Comparison of ENCODE assay signal across 17 cellular contexts in genomic region chr10:117003336-117003735, GRCh38. TPM values are rescaled to one million over a fixed set of nuclear protein-coding genes. Genes with fewer than 3 reads are reported as not detected.
A peak's percentile ranks its signal among the peaks of the same experiment; 100 is the strongest.
DNase-seq lines count a peak whose midpoint lies in the region; ATAC-seq and TF ChIP-seq lines count a peak whose summit lies in the region.
"Had no signal": no experiment of that assay in that cellular context is flagged by ENCODE, and none has a peak within 500 bp of the region (broad histone marks: within the 10 kb centered on the region; RNA-seq: fewer than 3 reads in every experiment).

No MANE protein-coding gene starts in this region.

- H3K18ac ChIP-seq in H9 (ENCODE audit: insufficient read length, low read depth, low read length), result no peak overlapping the region

- peaks cover 4% of the 10 kb centered on the region for H3K23me2 ChIP-seq in H9 (ENCODE audit: insufficient read length, low read depth, low read length, poor library complexity, severe bottlenecking)

- no peak overlapping the region for H2BK12ac ChIP-seq in H9 (ENCODE audit: insufficient read length, low read depth, low read length)

- no peak overlapping the region for H2AFZ ChIP-seq in H9 (ENCODE audit: low read length)

- no peak overlapping the region for H3K4ac ChIP-seq in H9 (ENCODE audit: low read depth, low read length)

- TF ChIP-seq POLR2A in erythroblast (IDR thresholded peaks at IDR 0.05; ENCODE audit: low read length), result no peak

- no peaks in the 10 kb centered on the region; the same call in 1 of the 2 replicates for H3K27me3 ChIP-seq in H9 (ENCODE audit: insufficient read depth, low read length)
- H3K27me3 ChIP-seq: body of pancreas, sigmoid colon, thyroid gland had no signal

- 0 out of 7 replicates have a peak, but pooled peaks cover 0 to 3% (median 0%) of the 10 kb centered on the region in 3 experiments for H3K36me3 Mint-ChIP-seq in H9 (ENCODE audit: insufficient read depth in 1 of 3, low read depth in 3 of 3)
- H3K36me3 Mint-ChIP-seq in T-cell, result no peaks in the 10 kb centered on the region
- H3K36me3 Mint-ChIP-seq in neural crest cell (ENCODE audit: low read depth), result no peaks in the 10 kb centered on the region
- no peaks in the 10 kb centered on the region for H3K36me3 Mint-ChIP-seq in activated T-helper 2 cell treated with anti-CD3 and anti-CD28 coated beads, Interferon-gamma antibody, Interleukin-2, Interleukin-4, amounts not matched to agents 10 μg/mL and 5 μg/mL and 100 μg/mL, durations not matched to agents 14 hours and 24 hours and 36 hours (ENCODE audit: low read depth)

- H3K79me2 ChIP-seq in H9 (ENCODE audit: insufficient read depth, low read length), result no peaks in the 10 kb centered on the region

- DNase-seq in H9 (no peak), T-cell (no peak), glomerular visceral epithelial cell (ENCODE audit: extremely low spot score) (peak; percentile 28), neural crest cell (ENCODE audit: low read depth, low spot score) (no peak), erythroblast (lab: John Stamatoyannopoulos, UW) (no peak), NCI-H2081 (lab: John Stamatoyannopoulos, UW) (no peak)
- DNase-seq in activated T-helper 2 cell treated with anti-CD3 and anti-CD28 coated beads, Interferon-gamma antibody, Interleukin-2, Interleukin-4, amounts not matched to agents 10 μg/mL and 5 μg/mL and 100 μg/mL, durations not matched to agents 14 hours and 24 hours and 36 hours (ENCODE audit: low spot score), result no peak
- DNase-seq: activated CD8-positive, alpha-beta memory T cell treated with anti-CD3 and anti-CD28 coated beads for 24 hours; activated effector memory CD4-positive, alpha-beta T cell treated with anti-CD3 and anti-CD28 coated beads, Interleukin-2, amount 50 U/mL, for 16 hours; effector CD4-positive, alpha-beta T cell; NCI-H187 treated with DMSO at 0.1 percent for 48 hours; NCI-H524; sigmoid colon; stimulated activated CD4-positive, alpha-beta T cell treated with anti-CD3 and anti-CD28 coated beads, Interleukin-2, amount 100 ng/mL, for 24 hours; thyroid gland had no signal

- no peak overlapping the region for H3K4me2 ChIP-seq in H9 (ENCODE audit: insufficient read depth, insufficient read length, low read length)

- no peak overlapping the region for H3K14ac ChIP-seq in H9 (ENCODE audit: insufficient read depth, low read length)

- no peak overlapping the region for H4K8ac ChIP-seq in H9 (replicated peaks; ENCODE audit: insufficient read length, low read depth, low read length)

- H4K20me1 ChIP-seq in H9 (ENCODE audit: control insufficient read depth, insufficient read depth, insufficient read length), result no peaks in the 10 kb centered on the region

- H3K27ac ChIP-seq in H9 (ENCODE audit: insufficient read length, low read depth, low read length), result no peak overlapping the region
- H3K27ac ChIP-seq: sigmoid colon, thyroid gland had no signal

- H3K56ac ChIP-seq in H9 (ENCODE audit: insufficient read length, low read depth, low read length), result no peak overlapping the region

- no peak overlapping the region for H2BK120ac ChIP-seq in H9 (ENCODE audit: low read depth, low read length, poor library complexity, severe bottlenecking)

- POLR2A ChIA-PET in T-cell (lab: Charles Lee), result no interaction called here

- no peaks in the 10 kb centered on the region for H3K9me3 ChIP-seq in H9 (ENCODE audit: control insufficient read depth, low read depth, low read length)
- H3K9me3 ChIP-seq: body of pancreas, sigmoid colon, thyroid gland had no signal

- H3K4me3 Mint-ChIP-seq in H9 (peak overlapping the region; percentile 48 to 59), T-cell (peak overlapping the region in 2 of 3 donors; percentile 34 to 49), neural crest cell (peak overlapping the region; percentile 84)
- H3K4me3 Mint-ChIP-seq in activated T-helper 2 cell treated with anti-CD3 and anti-CD28 coated beads, Interferon-gamma antibody, Interleukin-2, Interleukin-4, amounts not matched to agents 10 μg/mL and 5 μg/mL and 100 μg/mL, durations not matched to agents 14 hours and 24 hours and 36 hours (ENCODE audit: low read depth), result no peak overlapping the region

- no peak for TF ChIP-seq CTCF in H9 (conservative IDR thresholded peaks at IDR 0.05)
- no peak for TF ChIP-seq CTCF in neural crest cell (conservative IDR thresholded peaks at IDR 0.05)

- CTCF ChIA-PET in T-cell (lab: Charles Lee), result no interaction called here

- H4K91ac ChIP-seq in H9 (ENCODE audit: insufficient read length, low read depth, low read length), result no peak overlapping the region

- ATAC-seq in T-cell (replicated peaks in 1 of 4), result no peak
- no peak for ATAC-seq in GM18502 (IDR thresholded peaks at IDR 0.05; ENCODE audit: poor library complexity, unreplicated experiment)
- ATAC-seq: body of pancreas had no signal

- H2AK5ac ChIP-seq in H9 (ENCODE audit: insufficient read length, low read length), result no peak overlapping the region

- peaks cover 17 to 28% of the 10 kb centered on the region in 2 experiments for H3K4me1 Mint-ChIP-seq in H9
- peaks cover 5 to 10% (median 6%) of the 10 kb centered on the region in 3 donors for H3K4me1 Mint-ChIP-seq in T-cell
- peaks cover 13% of the 10 kb centered on the region for H3K4me1 Mint-ChIP-seq in neural crest cell
- no peaks in the 10 kb centered on the region for H3K4me1 Mint-ChIP-seq in activated T-helper 2 cell treated with anti-CD3 and anti-CD28 coated beads, Interferon-gamma antibody, Interleukin-2, Interleukin-4, amounts not matched to agents 10 μg/mL and 5 μg/mL and 100 μg/mL, durations not matched to agents 14 hours and 24 hours and 36 hours (ENCODE audit: low read depth)

- no peak overlapping the region for H4K5ac ChIP-seq in H9 (ENCODE audit: insufficient read length, low read depth, low read length)

- no peak overlapping the region for H3K9ac ChIP-seq in H9 (ENCODE audit: extremely low read depth, insufficient read length, low read length)

- intact Hi-C loops in activated T-helper 2 cell treated with anti-CD3 and anti-CD28 coated beads, Interferon-gamma antibody, Interleukin-2, Interleukin-4, amounts not matched to agents 10 μg/mL and 5 μg/mL and 100 μg/mL, durations not matched to agents 14 hours and 24 hours and 36 hours (cut with micrococcal nuclease), result no loop called here

- no peak overlapping the region for H2BK5ac ChIP-seq in H9 (ENCODE audit: insufficient read length, low read length)

- no peak overlapping the region for H3K23ac ChIP-seq in H9 (ENCODE audit: insufficient read length, low read depth, low read length)

- no CpG with 5 or more reads among the region's 6 CpGs for WGBS in H9 (ENCODE audit: extremely low coverage, insufficient read length, low lambda C conversion rate)

- H3T11ph ChIP-seq in H9 (ENCODE audit: low read length), result no peak overlapping the region

- H3K9me3 Mint-ChIP-seq in H9 (no peaks in the 10 kb centered on the region), T-cell (no peaks in the 10 kb centered on the region), neural crest cell (no peaks in the 10 kb centered on the region)
- no peaks in the 10 kb centered on the region for H3K9me3 Mint-ChIP-seq in activated T-helper 2 cell treated with anti-CD3 and anti-CD28 coated beads, Interferon-gamma antibody, Interleukin-2, Interleukin-4, amounts not matched to agents 10 μg/mL and 5 μg/mL and 100 μg/mL, durations not matched to agents 14 hours and 24 hours and 36 hours

- H3K27ac Mint-ChIP-seq in H9 (no peak overlapping the region), T-cell (no peak overlapping the region), neural crest cell (ENCODE audit: unreplicated experiment) (no peak overlapping the region)
- no peak overlapping the region for H3K27ac Mint-ChIP-seq in activated T-helper 2 cell treated with anti-CD3 and anti-CD28 coated beads, Interferon-gamma antibody, Interleukin-2, Interleukin-4, amounts not matched to agents 10 μg/mL and 5 μg/mL and 100 μg/mL, durations not matched to agents 14 hours and 24 hours and 36 hours

- peaks cover 7% of the 10 kb centered on the region for H3K27me3 Mint-ChIP-seq in H9 (ENCODE audit: low read depth)
- H3K27me3 Mint-ChIP-seq in T-cell, result peaks cover 29 to 42% of the 10 kb centered on the region in 2 donors
- peaks cover 14% of the 10 kb centered on the region for H3K27me3 Mint-ChIP-seq in neural crest cell (ENCODE audit: low read depth)
- H3K27me3 Mint-ChIP-seq in activated T-helper 2 cell treated with anti-CD3 and anti-CD28 coated beads, Interferon-gamma antibody, Interleukin-2, Interleukin-4, amounts not matched to agents 10 μg/mL and 5 μg/mL and 100 μg/mL, durations not matched to agents 14 hours and 24 hours and 36 hours (ENCODE audit: low read depth), result peaks cover 24% of the 10 kb centered on the region

- no peak overlapping the region for H2BK15ac ChIP-seq in H9 (ENCODE audit: low read depth, low read length)

- H3K4me1 ChIP-seq in H9 (ENCODE audit: insufficient read depth, low read length), result no peaks in the 10 kb centered on the region

- no peaks in the 10 kb centered on the region for H3K79me1 ChIP-seq in H9 (ENCODE audit: insufficient read depth, low read depth, low read length, poor library complexity, severe bottlenecking)

- no peak overlapping the region for H2BK20ac ChIP-seq in H9 (ENCODE audit: low read depth, low read length, poor library complexity, severe bottlenecking)

RNA-seq across cellular contexts. Expression of gene SHTN1, which starts 1.7 kb away (rescaled TPM):
- total RNA-seq in H9 (2021) (21.3 and 22.1 TPM in 2 replicates), T-cell (under 1 TPM; 0.35 to 0.80 (median 0.44) TPM), neural crest cell (10.0 and 10.5 TPM in 2 replicates)
- not detected in 2 replicates for total RNA-seq in activated T-helper 2 cell treated with anti-CD3 and anti-CD28 coated beads, Interferon-gamma antibody, Interleukin-2, Interleukin-4, amounts not matched to agents 10 μg/mL and 5 μg/mL and 100 μg/mL, durations not matched to agents 14 hours and 24 hours and 36 hours
